ENCODE assay signal across 35 cellular contexts in the genomic region with DNA sequence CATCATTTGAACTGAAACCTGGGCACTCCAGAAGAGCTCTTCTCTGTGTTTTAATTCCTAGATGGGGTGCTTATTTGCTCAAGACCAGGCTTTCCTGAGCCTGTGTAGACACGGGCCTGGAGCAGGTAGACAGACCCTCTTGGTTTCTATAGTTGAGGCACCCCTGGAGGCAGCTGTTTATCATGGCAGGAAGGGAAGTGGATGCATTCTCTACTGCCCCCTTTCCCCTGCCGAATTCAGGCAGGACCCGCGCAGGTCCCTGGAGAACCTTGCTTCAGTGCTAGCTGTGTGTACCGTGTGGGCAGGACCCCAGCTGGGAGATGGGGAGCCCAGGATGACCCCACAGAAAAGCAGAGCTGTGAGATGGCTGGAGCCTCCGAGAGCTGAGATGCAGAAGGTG. TPM values are rescaled to one million over a fixed set of nuclear protein-coding genes. Genes with fewer than 3 reads are reported as not detected.
DNase-seq lines count a peak whose midpoint lies in the region; ATAC-seq, FAIRE-seq and TF ChIP-seq lines count a peak whose summit lies in the region.
"Had no signal": no experiment of that assay in that cellular context is flagged by ENCODE, and none has a peak within 500 bp of the region (broad histone marks: within the 10 kb centered on the region; RNA-seq: fewer than 3 reads in every experiment).

No MANE protein-coding gene starts in this region.

- no peak overlapping the region for H3K4me3 ChIP-seq in BLaER1
- no peak overlapping the region for H3K4me3 ChIP-seq in gastroesophageal sphincter
- no peak overlapping the region for H3K4me3 ChIP-seq in rectal smooth muscle tissue (ENCODE audit: low read length)
- H3K4me3 ChIP-seq in thyroid gland (replicated peaks in 1 of 3), result no peak overlapping the region
- H3K4me3 ChIP-seq: adrenal gland, body of pancreas, left lung, suprapubic skin had no signal

- no peak for FAIRE-seq in GM19239 (lab: Jason Lieb, UNC)
- FAIRE-seq: endothelial cell of umbilical vein, islet of Langerhans, RCC 7860 had no signal

- TF ChIP-seq CTCF in gastroesophageal sphincter (IDR thresholded peaks at IDR 0.05) (no peak), thyroid gland (IDR thresholded peaks at IDR 0.05) (no peak)

- no peak for TF ChIP-seq POLR2A in gastroesophageal sphincter (IDR thresholded peaks at IDR 0.05)
- no peak for TF ChIP-seq POLR2A in thyroid gland (IDR thresholded peaks at IDR 0.05)

- H3K36me3 ChIP-seq in BLaER1 (no peaks in the 10 kb centered on the region), gastroesophageal sphincter (no peaks in the 10 kb centered on the region), rectal smooth muscle tissue (ENCODE audit: control insufficient read depth, insufficient read depth, low read length) (no peaks in the 10 kb centered on the region), thyroid gland (no peaks in the 10 kb centered on the region)
- H3K36me3 ChIP-seq: adrenal gland, left lung, suprapubic skin had no signal

- H3K27ac ChIP-seq in BLaER1 (no peak overlapping the region), gastroesophageal sphincter (peak overlapping the region; percentile 29 to 97 (median 84)), rectal smooth muscle tissue (ENCODE audit: low read depth, low read length) (peak overlapping the region; percentile 93), thyroid gland (no peak overlapping the region)
- H3K27ac ChIP-seq: adrenal gland, body of pancreas, left lung, suprapubic skin had no signal

- TF ChIP-seq EP300 in gastroesophageal sphincter (IDR thresholded peaks at IDR 0.05), result no peak

- peak; percentile 17 for DNase-seq in NCI-H69 (lab: John Stamatoyannopoulos, UW)
- DNase-seq in activated effector memory CD4-positive, alpha-beta T cell treated with anti-CD3 and anti-CD28 coated beads, Interleukin-2, amount 50 U/mL, for 16 hours, result no peak
- no peak for DNase-seq in GM19239 (ENCODE audit: insufficient read length, low spot score)
- DNase-seq in thyroid gland, result no peak
- DNase-seq: activated CD4-positive, alpha-beta T cell treated with anti-CD3 and anti-CD28 coated beads for 36 hours; activated CD8-positive, alpha-beta memory T cell treated with anti-CD3 and anti-CD28 coated beads, Interleukin-2, amount 50 U/mL, for 48 hours; activated CD8-positive, alpha-beta T cell treated with anti-CD3 and anti-CD28 coated beads for 36 hours; activated naive CD4-positive, alpha-beta T cell treated with anti-CD3 and anti-CD28 coated beads, Interleukin-2, amount 10 ng/mL, durations not matched to agents 7 days and 5 days; adrenal gland; body of pancreas; CD8-positive, alpha-beta memory T cell; cerebellar nuclear complex; DMS 273 treated with DMSO at 0.1 percent for 48 hours; dorsolateral prefrontal cortex; EL; HCEC 1CT; Kasumi-1; left lung; naive B cell; NCI-H1417 treated with DMSO at 0.1 percent for 48 hours; NCI-H2029 treated with DMSO at 0.1 percent for 48 hours; NCI-H345; NCI-H774; nucleus accumbens; stimulated activated naive CD4-positive, alpha-beta T cell; SW 1271 had no signal

- ATAC-seq in gastroesophageal sphincter, result no peak
- no peak for ATAC-seq in SK-N-SH treated with all-trans-retinoic acid at 6 μM for 48 hours
- ATAC-seq: activated CD4-positive, alpha-beta T cell treated with anti-CD3 and anti-CD28 coated beads for 36 hours; activated CD8-positive, alpha-beta T cell treated with anti-CD3 and anti-CD28 coated beads for 36 hours; body of pancreas; left lung had no signal

- H4K20me1 ChIP-seq in BLaER1, result peaks cover 4% of the 10 kb centered on the region

- intact Hi-C loops in thyroid gland (cut with DNase I), result loop anchor here (10.0 kb wide), 2 partner anchors 216 to 526 kb away; no protein-coding TSS in a partner anchor

- peaks cover 10% of the 10 kb centered on the region for H3K4me1 ChIP-seq in BLaER1
- peaks cover 4 to 97% (median 6%) of the 10 kb centered on the region in 3 donors for H3K4me1 ChIP-seq in gastroesophageal sphincter
- peaks cover 32% of the 10 kb centered on the region for H3K4me1 ChIP-seq in rectal smooth muscle tissue (ENCODE audit: control insufficient read depth, insufficient read depth, low read length)
- H3K4me1 ChIP-seq in thyroid gland, result no peaks in the 10 kb centered on the region
- H3K4me1 ChIP-seq: adrenal gland, body of pancreas had no signal

- peak overlapping the region; percentile 8; the same call in 1 of the 2 replicates for H3K4me2 ChIP-seq in BLaER1

- 67% methylated on average over 1 of the region's 6 CpGs; no CpG with 5 or more reads in 1 of the 2 donors for WGBS in gastroesophageal sphincter (ENCODE audit: low coverage in 1 of 2), 2 donors
- WGBS in thyroid gland, 2 donors, result 64 to 72% methylated on average over 6 of the region's 6 CpGs

- H3K27me3 ChIP-seq in BLaER1, result peaks cover 42% of the 10 kb centered on the region
- peaks cover 5% of the 10 kb centered on the region for H3K27me3 ChIP-seq in gastroesophageal sphincter
- H3K27me3 ChIP-seq in rectal smooth muscle tissue (ENCODE audit: control insufficient read depth, insufficient read depth, low read length), result no peaks in the 10 kb centered on the region
- no peaks in the 10 kb centered on the region for H3K27me3 ChIP-seq in thyroid gland
- H3K27me3 ChIP-seq: adrenal gland, dorsolateral prefrontal cortex had no signal

- H3K9ac ChIP-seq in BLaER1, result no peak overlapping the region
- no peak overlapping the region for H3K9ac ChIP-seq in rectal smooth muscle tissue (ENCODE audit: low read length)

- H3K9me3 ChIP-seq in BLaER1, result no peaks in the 10 kb centered on the region
- H3K9me3 ChIP-seq in gastroesophageal sphincter, result no peaks in the 10 kb centered on the region
- H3K9me3 ChIP-seq in thyroid gland, result no peaks in the 10 kb centered on the region
- H3K9me3 ChIP-seq: adrenal gland, body of pancreas, left lung, suprapubic skin had no signal

TF ChIP-seq in SK-N-SH treated with all-trans-retinoic acid at 6 μM for 48 hours, 23 proteins besides CTCF, POLR2A, EP300 and RAD21 (continues in another document):
- TF ChIP-seq ESRRG (CRISPR knock-in tag; IDR thresholded peaks at IDR 0.05) (no peak), TCF4 (CRISPR knock-in tag; IDR thresholded peaks at IDR 0.05; ENCODE audit: borderline replicate concordance) (no peak)
- TF ChIP-seq, protein P1, sequence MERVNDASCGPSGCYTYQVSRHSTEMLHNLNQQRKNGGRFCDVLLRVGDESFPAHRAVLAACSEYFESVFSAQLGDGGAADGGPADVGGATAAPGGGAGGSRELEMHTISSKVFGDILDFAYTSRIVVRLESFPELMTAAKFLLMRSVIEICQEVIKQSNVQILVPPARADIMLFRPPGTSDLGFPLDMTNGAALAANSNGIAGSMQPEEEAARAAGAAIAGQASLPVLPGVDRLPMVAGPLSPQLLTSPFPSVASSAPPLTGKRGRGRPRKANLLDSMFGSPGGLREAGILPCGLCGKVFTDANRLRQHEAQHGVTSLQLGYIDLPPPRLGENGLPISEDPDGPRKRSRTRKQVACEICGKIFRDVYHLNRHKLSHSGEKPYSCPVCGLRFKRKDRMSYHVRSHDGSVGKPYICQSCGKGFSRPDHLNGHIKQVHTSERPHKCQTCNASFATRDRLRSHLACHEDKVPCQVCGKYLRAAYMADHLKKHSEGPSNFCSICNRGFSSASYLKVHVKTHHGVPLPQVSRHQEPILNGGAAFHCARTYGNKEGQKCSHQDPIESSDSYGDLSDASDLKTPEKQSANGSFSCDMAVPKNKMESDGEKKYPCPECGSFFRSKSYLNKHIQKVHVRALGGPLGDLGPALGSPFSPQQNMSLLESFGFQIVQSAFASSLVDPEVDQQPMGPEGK (CRISPR knock-in tag; IDR thresholded peaks at IDR 0.05; ENCODE audit: borderline replicate concordance), result no peak
- TF ChIP-seq, protein P2, sequence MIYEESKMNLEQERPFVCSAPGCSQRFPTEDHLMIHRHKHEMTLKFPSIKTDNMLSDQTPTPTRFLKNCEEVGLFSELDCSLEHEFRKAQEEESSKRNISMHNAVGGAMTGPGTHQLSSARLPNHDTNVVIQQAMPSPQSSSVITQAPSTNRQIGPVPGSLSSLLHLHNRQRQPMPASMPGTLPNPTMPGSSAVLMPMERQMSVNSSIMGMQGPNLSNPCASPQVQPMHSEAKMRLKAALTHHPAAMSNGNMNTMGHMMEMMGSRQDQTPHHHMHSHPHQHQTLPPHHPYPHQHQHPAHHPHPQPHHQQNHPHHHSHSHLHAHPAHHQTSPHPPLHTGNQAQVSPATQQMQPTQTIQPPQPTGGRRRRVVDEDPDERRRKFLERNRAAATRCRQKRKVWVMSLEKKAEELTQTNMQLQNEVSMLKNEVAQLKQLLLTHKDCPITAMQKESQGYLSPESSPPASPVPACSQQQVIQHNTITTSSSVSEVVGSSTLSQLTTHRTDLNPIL (CRISPR knock-in tag; IDR thresholded peaks at IDR 0.05; ENCODE audit: low read depth), result no peak
- TF ChIP-seq, protein P3, sequence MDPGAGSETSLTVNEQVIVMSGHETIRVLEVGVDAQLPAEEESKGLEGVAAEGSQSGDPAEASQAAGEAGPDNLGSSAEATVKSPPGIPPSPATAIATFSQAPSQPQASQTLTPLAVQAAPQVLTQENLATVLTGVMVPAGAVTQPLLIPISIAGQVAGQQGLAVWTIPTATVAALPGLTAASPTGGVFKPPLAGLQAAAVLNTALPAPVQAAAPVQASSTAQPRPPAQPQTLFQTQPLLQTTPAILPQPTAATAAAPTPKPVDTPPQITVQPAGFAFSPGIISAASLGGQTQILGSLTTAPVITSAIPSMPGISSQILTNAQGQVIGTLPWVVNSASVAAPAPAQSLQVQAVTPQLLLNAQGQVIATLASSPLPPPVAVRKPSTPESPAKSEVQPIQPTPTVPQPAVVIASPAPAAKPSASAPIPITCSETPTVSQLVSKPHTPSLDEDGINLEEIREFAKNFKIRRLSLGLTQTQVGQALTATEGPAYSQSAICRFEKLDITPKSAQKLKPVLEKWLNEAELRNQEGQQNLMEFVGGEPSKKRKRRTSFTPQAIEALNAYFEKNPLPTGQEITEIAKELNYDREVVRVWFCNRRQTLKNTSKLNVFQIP (CRISPR knock-in tag; IDR thresholded peaks at IDR 0.05; ENCODE audit: borderline replicate concordance, low read depth), result no peak

RNA-seq across cellular contexts. Expression of a gene that starts 6.0 kb away (rescaled TPM):
- total RNA-seq in gastroesophageal sphincter (10 to 100 TPM; 22.9 to 96.2 (median 41.4) TPM), thyroid gland (1 to 10 TPM; 2.0 to 4.2 (median 2.5) TPM)
- total RNA-seq: endothelial cell of umbilical vein, pulmonary artery endothelial cell had no signal

RNA-seq across cellular contexts. Expression of a gene that starts 54.6 kb away (rescaled TPM):
- total RNA-seq in gastroesophageal sphincter (10 to 100 TPM; 26.1 to 30.4 (median 27.9) TPM), thyroid gland (10 to 100 TPM; 20.1 to 22.9 (median 21.1) TPM)

Comparison
In these comparisons a context has a peak if more than half of its experiments do, and no peak if none do; other contexts are left out.
1. H3K27ac ChIP-seq: peak in gastroesophageal sphincter (4 of 4) and rectal smooth muscle tissue (single experiment); none in BLaER1 (single experiment) and thyroid gland (0 of 3).
2. RNA of a gene that starts 6.0 kb away (total RNA-seq): 22.9 to 96.2 TPM in gastroesophageal sphincter; 2.0 to 4.2 TPM in thyroid gland; every median in the first group is over 4 times any median in the second.